ENCODE assay signal across 12 cellular contexts in the genomic region with DNA sequence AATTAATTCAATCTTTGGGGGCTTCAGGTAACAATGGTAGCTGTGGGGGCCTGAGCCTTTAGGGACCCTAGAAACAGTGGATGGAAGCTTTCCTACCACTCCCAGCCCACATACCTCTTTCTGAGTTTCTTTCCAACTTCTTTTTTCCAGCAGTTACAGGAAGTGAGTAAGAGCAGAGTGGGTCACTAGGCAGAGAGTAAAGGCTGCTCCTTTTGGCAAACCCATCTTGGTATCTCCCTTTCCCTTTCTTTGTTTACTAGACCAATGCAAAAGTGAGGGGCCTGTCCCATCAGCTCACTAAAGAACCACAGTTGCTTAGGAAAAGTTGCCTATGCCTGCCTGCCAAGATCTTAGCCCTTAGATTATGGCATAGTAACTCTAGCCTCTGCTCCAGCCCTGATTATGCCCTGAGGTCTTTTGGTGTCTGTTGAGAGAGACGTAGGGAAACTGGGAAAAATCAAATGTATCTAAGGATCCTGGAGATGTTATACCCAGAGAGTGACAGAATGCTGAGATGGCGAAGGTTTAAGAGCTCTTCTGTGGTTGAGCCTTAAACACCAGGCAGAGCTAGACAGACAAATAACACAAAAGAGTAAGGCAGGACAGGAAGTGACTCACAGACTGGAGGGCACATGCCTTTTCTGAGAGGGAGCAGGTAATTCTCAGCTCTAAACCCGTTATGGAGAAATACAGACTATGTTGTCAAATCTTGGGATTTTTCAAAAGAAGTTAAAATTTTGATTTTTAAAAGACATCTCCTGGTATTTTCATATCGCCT. TPM values are rescaled to one million over a fixed set of nuclear protein-coding genes. Genes with fewer than 3 reads are reported as not detected.
DNase-seq lines count a peak whose midpoint lies in the region; ATAC-seq and TF ChIP-seq lines count a peak whose summit lies in the region.
"Had no signal": no experiment of that assay in that cellular context is flagged by ENCODE, and none has a peak within 500 bp of the region (broad histone marks: within the 10 kb centered on the region; RNA-seq: fewer than 3 reads in every experiment).

No MANE protein-coding gene starts in this region.

- no peaks in the 10 kb centered on the region for H3K36me3 Mint-ChIP-seq in activated CD8-positive, alpha-beta T cell treated with anti-CD3 and anti-CD28 coated beads, Interleukin-2, amount 10 ng/mL, durations not matched to agents 7 days and 5 days (ENCODE audit: low read depth)

- H3K4me2 ChIP-seq in DND-41 (ENCODE audit: insufficient read depth, low read length): no peak overlapping the region

- H3K27ac ChIP-seq in DND-41 (ENCODE audit: low read length): no peak overlapping the region
- H3K27ac ChIP-seq in HUES64 (ENCODE audit: low read depth, low read length): peak overlapping the region; percentile 16; the same call in 1 of the 2 replicates
- no peak overlapping the region for H3K27ac ChIP-seq in gastroesophageal sphincter
- H3K27ac ChIP-seq: coronary artery, tibial artery had no signal

- TF ChIP-seq EP300 in gastroesophageal sphincter (IDR thresholded peaks at IDR 0.05): no peak

- H3K27ac Mint-ChIP-seq in activated CD8-positive, alpha-beta T cell treated with anti-CD3 and anti-CD28 coated beads, Interleukin-2, amount 10 ng/mL, durations not matched to agents 7 days and 5 days: no peak overlapping the region

- CTCF ChIA-PET in activated CD8-positive, alpha-beta T cell treated with anti-CD3 and anti-CD28 coated beads, Interleukin-2, amount 10 ng/mL, durations not matched to agents 7 days and 5 days (lab: Charles Lee): interaction anchor here (0.6 to 2.0 kb wide), 4 partner anchors 14 to 390 kb away, joined by 3 to 13 read pairs (median 4); no protein-coding TSS in a partner anchor

- no peaks in the 10 kb centered on the region for H3K9me3 Mint-ChIP-seq in activated CD8-positive, alpha-beta T cell treated with anti-CD3 and anti-CD28 coated beads, Interleukin-2, amount 10 ng/mL, durations not matched to agents 7 days and 5 days (ENCODE audit: insufficient read depth)

- peaks cover 18% of the 10 kb centered on the region for H3K4me1 Mint-ChIP-seq in activated CD8-positive, alpha-beta T cell treated with anti-CD3 and anti-CD28 coated beads, Interleukin-2, amount 10 ng/mL, durations not matched to agents 7 days and 5 days (ENCODE audit: low read depth)

- H3K27me3 Mint-ChIP-seq in activated CD8-positive, alpha-beta T cell treated with anti-CD3 and anti-CD28 coated beads, Interleukin-2, amount 10 ng/mL, durations not matched to agents 7 days and 5 days (ENCODE audit: low read depth): peaks cover 15% of the 10 kb centered on the region

- H3K9ac ChIP-seq in DND-41 (ENCODE audit: low read depth, low read length) (no peak overlapping the region), HUES64 (ENCODE audit: low read depth, low read length) (peak overlapping the region; percentile 5; the same call in 1 of the 2 replicates)

- POLR2A ChIA-PET in activated CD8-positive, alpha-beta T cell treated with anti-CD3 and anti-CD28 coated beads, Interleukin-2, amount 10 ng/mL, durations not matched to agents 7 days and 5 days (lab: Charles Lee): interaction anchor here (0.6 kb wide), 1 partner anchor 812 kb away, joined by 3 read pairs; no protein-coding TSS in a partner anchor

- H4K20me1 ChIP-seq in DND-41 (ENCODE audit: insufficient read depth, low read length): no peaks in the 10 kb centered on the region

- TF ChIP-seq CTCF in DND-41 (IDR thresholded peaks at IDR 0.05; ENCODE audit: borderline replicate concordance, extremely low read depth, low read length, poor library complexity, severe bottlenecking) (no peak), gastroesophageal sphincter (IDR thresholded peaks at IDR 0.05) (no peak)

- H3K4me3 Mint-ChIP-seq in activated CD8-positive, alpha-beta T cell treated with anti-CD3 and anti-CD28 coated beads, Interleukin-2, amount 10 ng/mL, durations not matched to agents 7 days and 5 days: no peak overlapping the region

- H2AFZ ChIP-seq in DND-41 (ENCODE audit: low read depth, low read length): peak overlapping the region; percentile 43; the same call in 1 of the 2 replicates

- 66% methylated on average over 4 of the region's 4 CpGs for WGBS in HUES64
- 56 to 68% methylated on average over 2 to 4 of the region's 4 CpGs for WGBS in gastroesophageal sphincter (ENCODE audit: low coverage in 1 of 2), 2 donors

- peaks cover 13% of the 10 kb centered on the region for H3K4me1 ChIP-seq in DND-41 (ENCODE audit: insufficient read depth, low read length)
- peaks cover 24% of the 10 kb centered on the region for H3K4me1 ChIP-seq in HUES64 (ENCODE audit: insufficient read depth, low read length)
- no peaks in the 10 kb centered on the region for H3K4me1 ChIP-seq in gastroesophageal sphincter
- H3K4me1 ChIP-seq: tibial artery had no signal

- TF ChIP-seq POLR2A in gastroesophageal sphincter (IDR thresholded peaks at IDR 0.05): no peak

- H3K27me3 ChIP-seq in DND-41 (ENCODE audit: insufficient read depth, low read length, poor library complexity) (peaks cover 12% of the 10 kb centered on the region), HUES64 (ENCODE audit: insufficient read depth, low read length) (no peaks in the 10 kb centered on the region), gastroesophageal sphincter (peaks cover 20% of the 10 kb centered on the region)

- no peaks in the 10 kb centered on the region for H3K9me3 ChIP-seq in DND-41 (ENCODE audit: insufficient read depth, low read length, severe bottlenecking)
- H3K9me3 ChIP-seq in HUES64 (ENCODE audit: insufficient read depth, low read depth, low read length): no peaks in the 10 kb centered on the region
- no peaks in the 10 kb centered on the region for H3K9me3 ChIP-seq in gastroesophageal sphincter
- H3K9me3 ChIP-seq: tibial artery had no signal

- H3K79me2 ChIP-seq in DND-41 (ENCODE audit: insufficient read depth, low read length): no peaks in the 10 kb centered on the region

- H3K36me3 ChIP-seq in DND-41 (ENCODE audit: insufficient read depth, low read length) (no peaks in the 10 kb centered on the region), HUES64 (ENCODE audit: insufficient read depth, low read length) (no peaks in the 10 kb centered on the region), gastroesophageal sphincter (no peaks in the 10 kb centered on the region)
- H3K36me3 ChIP-seq: tibial artery had no signal

- H3K4me3 ChIP-seq in DND-41 (ENCODE audit: low read depth in 1 of 2, low read length in 2 of 2) (no peak overlapping the region), HUES64 (ENCODE audit: low read length) (no peak overlapping the region), gastroesophageal sphincter (no peak overlapping the region)
- H3K4me3 ChIP-seq: coronary artery, tibial artery had no signal

- ATAC-seq in DND-41 (ENCODE audit: insufficient read depth, low read depth) (peak; percentile 94), GM18861 (IDR thresholded peaks at IDR 0.05; ENCODE audit: unreplicated experiment) (no peak), gastroesophageal sphincter (no peak)
- ATAC-seq in activated CD8-positive, alpha-beta T cell treated with anti-CD3 and anti-CD28 coated beads, Interleukin-2, amount 10 ng/mL, durations not matched to agents 7 days and 5 days: peak; percentile 89

- DNase-seq in DND-41 (peak; percentile 12), kidney tubule cell (ENCODE audit: low spot score) (peak; percentile 81), COR-L47 (lab: John Stamatoyannopoulos, UW) (no peak)
- peak; percentile 36 for DNase-seq in activated CD8-positive, alpha-beta T cell treated with anti-CD3 and anti-CD28 coated beads, Interleukin-2, amount 10 ng/mL, durations not matched to agents 7 days and 5 days
- no peak for DNase-seq in central memory CD4-positive, alpha-beta T cell
- DNase-seq: NCI-H526 treated with DMSO at 0.1 percent for 48 hours, tibial artery had no signal

RNA-seq across cellular contexts. Expression of a gene that starts 7.7 kb away (rescaled TPM):
- 1.8 TPM for polyA plus RNA-seq in HUES64 (2013, experiment 1 of 2)
- polyA plus RNA-seq in HUES64 (2013, experiment 2 of 2): 2.1 TPM
- not detected for total RNA-seq in activated CD8-positive, alpha-beta T cell treated with anti-CD3 and anti-CD28 coated beads, Interleukin-2, amount 10 ng/mL, durations not matched to agents 7 days and 5 days
- total RNA-seq in gastroesophageal sphincter: 1 to 10 TPM in 3 of 4 donors, under 1 TPM in 1; 0.89 to 1.6 (median 1.2) TPM
- total RNA-seq: pulmonary artery endothelial cell had no signal

RNA-seq across cellular contexts. Expression of a gene that starts 31.3 kb away (rescaled TPM):
- 24.5 TPM for polyA plus RNA-seq in HUES64 (2013, experiment 1 of 2)
- 24.1 TPM for polyA plus RNA-seq in HUES64 (2013, experiment 2 of 2)
- 10 to 100 TPM; 15.9 to 16.1 TPM for total RNA-seq in activated CD8-positive, alpha-beta T cell treated with anti-CD3 and anti-CD28 coated beads, Interleukin-2, amount 10 ng/mL, durations not matched to agents 7 days and 5 days
- 10 to 100 TPM in 3 of 4 donors, 1 to 10 TPM in 1; 9.5 to 13.6 (median 12.5) TPM for total RNA-seq in gastroesophageal sphincter

RNA-seq across cellular contexts. Expression of a gene that starts 31.4 kb away (rescaled TPM):
- 20.4 TPM for polyA plus RNA-seq in HUES64 (2013, experiment 1 of 2)
- 21.0 TPM for polyA plus RNA-seq in HUES64 (2013, experiment 2 of 2)
- 10 to 100 TPM; 38.8 to 38.9 TPM for total RNA-seq in activated CD8-positive, alpha-beta T cell treated with anti-CD3 and anti-CD28 coated beads, Interleukin-2, amount 10 ng/mL, durations not matched to agents 7 days and 5 days
- total RNA-seq in gastroesophageal sphincter: 1 to 10 TPM; 4.6 to 7.4 (median 6.0) TPM

Comparison
In these comparisons a context has a peak if more than half of its experiments do, and no peak if none do; other contexts are left out.
1. ATAC-seq: peak in DND-41 (single experiment) and activated CD8-positive, alpha-beta T cell treated with anti-CD3 and anti-CD28 coated beads, Interleukin-2, amount 10 ng/mL, durations not matched to agents 7 days and 5 days (single experiment); none in GM18861 (single experiment) and gastroesophageal sphincter (single experiment).
2. DNase-seq: peak in DND-41 (single experiment), activated CD8-positive, alpha-beta T cell treated with anti-CD3 and anti-CD28 coated beads, Interleukin-2, amount 10 ng/mL, durations not matched to agents 7 days and 5 days (single experiment) and kidney tubule cell (single experiment); none in central memory CD4-positive, alpha-beta T cell (single experiment) and COR-L47 (single experiment).
3. RNA of a gene that starts 31.4 kb away (total RNA-seq): 38.8 to 38.9 TPM in activated CD8-positive, alpha-beta T cell treated with anti-CD3 and anti-CD28 coated beads, Interleukin-2, amount 10 ng/mL, durations not matched to agents 7 days and 5 days; 4.6 to 7.4 TPM in gastroesophageal sphincter; every median in the first group is over 4 times any median in the second.